Comparison of ENCODE assay signal across 9 cellular contexts in genomic region chr13:24727731-24728601, GRCh38. TPM values are rescaled to one million over a fixed set of nuclear protein-coding genes. Genes with fewer than 3 reads are reported as not detected.
DNase-seq lines count a peak whose midpoint lies in the region; ATAC-seq and TF ChIP-seq lines count a peak whose summit lies in the region.
"Had no signal": no experiment of that assay in that cellular context is flagged by ENCODE, and none has a peak within 500 bp of the region (broad histone marks: within the 10 kb centered on the region; RNA-seq: fewer than 3 reads in every experiment).

No MANE protein-coding gene starts in this region.

- H2AFZ ChIP-seq in trophoblast cell (ENCODE audit: insufficient read depth, low read length, poor library complexity): peak overlapping the region; percentile 33

- WGBS in trophoblast cell (ENCODE audit: extremely low coverage, insufficient coverage, insufficient read length): no CpG with 5 or more reads among the region's 24 CpGs

- H3K36me3 ChIP-seq in trophoblast cell (ENCODE audit: control insufficient read depth in 1 of 2, insufficient read depth in 2 of 2, low read length in 2 of 2): no peaks in the 10 kb centered on the region
- H3K36me3 ChIP-seq in uterus: no peaks in the 10 kb centered on the region

- H3K23ac ChIP-seq in trophoblast cell (ENCODE audit: low read length): no peak overlapping the region

- H2BK120ac ChIP-seq in trophoblast cell (ENCODE audit: insufficient read depth, low read length, poor library complexity): no peak overlapping the region

- H3K14ac ChIP-seq in trophoblast cell (ENCODE audit: low read length): no peak overlapping the region

- TF ChIP-seq CTCF in RWPE1 (conservative IDR thresholded peaks at IDR 0.05; ENCODE audit: low read depth) (peak; percentile 76), uterus (IDR thresholded peaks at IDR 0.05) (peak; percentile 15 to 30 (median 24))

- H3K4me3 ChIP-seq in trophoblast cell (ENCODE audit: low read depth, low read length) (no peak overlapping the region), uterus (no peak overlapping the region)

- H4K8ac ChIP-seq in trophoblast cell (ENCODE audit: low read depth, low read length): no peak overlapping the region

- no peak overlapping the region for H3K4ac ChIP-seq in trophoblast cell (ENCODE audit: low read depth, low read length)

- POLR2A ChIA-PET in RWPE1 (lab: Yijun Ruan, JAX; ENCODE audit: low non-redundant PET): no interaction called here

- no peaks in the 10 kb centered on the region for H3K79me2 ChIP-seq in trophoblast cell (ENCODE audit: control insufficient read depth, insufficient read depth, low read length, poor library complexity)

- H2BK5ac ChIP-seq in trophoblast cell (ENCODE audit: low read depth, low read length, poor library complexity): no peak overlapping the region

- H3K4me1 ChIP-seq in trophoblast cell (ENCODE audit: control insufficient read depth in 1 of 2, insufficient read depth in 2 of 2, low read length in 2 of 2) (no peaks in the 10 kb centered on the region), uterus (no peaks in the 10 kb centered on the region)

- H3K9me3 ChIP-seq in trophoblast cell (ENCODE audit: insufficient read depth, low read depth, low read length): peaks cover 2% of the 10 kb centered on the region
- no peaks in the 10 kb centered on the region for H3K9me3 ChIP-seq in uterus

- DNase-seq in G401 (ENCODE audit: low spot score): peak; percentile 35
- DNase-seq in Kasumi-1 (lab: John Stamatoyannopoulos, UW): peak; percentile 64 to 65
- peak; percentile 88 for DNase-seq in RWPE1 (ENCODE audit: low spot score)
- peak; percentile 52 for DNase-seq in activated effector memory CD4-positive, alpha-beta T cell treated with Interleukin-2 at 50 U/mL for 16 hours
- peak; percentile 69 for DNase-seq in foreskin melanocyte
- DNase-seq in trophoblast cell: peak; percentile 72 to 88
- DNase-seq in uterus: no peak

- intact Hi-C loops in uterus (cut with DNase I; ENCODE audit: low total_unique reads): no loop called here

- H3K4me2 ChIP-seq in trophoblast cell (ENCODE audit: low read length): no peak overlapping the region

- H4K91ac ChIP-seq in trophoblast cell (ENCODE audit: low read depth, low read length): no peak overlapping the region

- in situ Hi-C loops in G401 (cut with HindIII; ENCODE audit: low sequenced_read_pairs): no loop called here

- H3K27ac ChIP-seq in RWPE1: no peak overlapping the region
- H3K27ac ChIP-seq in trophoblast cell (ENCODE audit: low read depth, low read length): no peak overlapping the region
- no peak overlapping the region for H3K27ac ChIP-seq in uterus

- TF ChIP-seq POLR2A in uterus (IDR thresholded peaks at IDR 0.05): no peak

- CTCF ChIA-PET in RWPE1 (lab: Yijun Ruan, JAX): interaction anchor here (0.5 to 2.5 kb wide), 9 partner anchors 12 to 434 kb away, joined by 3 to 12 read pairs (median 5); no protein-coding TSS in a partner anchor

- no peak overlapping the region for H3K9ac ChIP-seq in trophoblast cell (ENCODE audit: low read length)

- H3K18ac ChIP-seq in trophoblast cell (ENCODE audit: low read length): no peak overlapping the region

- peak; percentile 69 for ATAC-seq in GM21825 (IDR thresholded peaks at IDR 0.05; ENCODE audit: unreplicated experiment)

- no peak overlapping the region for H2BK12ac ChIP-seq in trophoblast cell (ENCODE audit: low read length)

- H3K27me3 ChIP-seq in trophoblast cell (ENCODE audit: insufficient read depth, low read length) (no peaks in the 10 kb centered on the region), uterus (no peaks in the 10 kb centered on the region)

- no peak overlapping the region for H4K12ac ChIP-seq in trophoblast cell (ENCODE audit: low read depth, low read length)

- H3K79me1 ChIP-seq in trophoblast cell (ENCODE audit: low read length): no peaks in the 10 kb centered on the region

- H2AK5ac ChIP-seq in trophoblast cell (ENCODE audit: low read length): no peak overlapping the region

RNA-seq across cellular contexts. Expression of gene RNF17, which starts 36.0 kb away (rescaled TPM):
- not detected in 2 replicates for total RNA-seq in G401 (2014; rRNA removed; shearing (Covaris generic))
- polyA plus RNA-seq in trophoblast cell (2013): not detected in 2 replicates
- total RNA-seq in uterus: under 1 TPM in 2 of 4 donors, not detected in 2; 0.28 to 0.49 TPM
- total RNA-seq: mononuclear cell had no signal

RNA-seq across cellular contexts. Expression of gene ATP12A, which starts 47.8 kb away (rescaled TPM):
- not detected in 2 replicates for total RNA-seq in G401 (2014; rRNA removed; shearing (Covaris generic))
- 3.2 and 4.4 TPM in 2 replicates for polyA plus RNA-seq in trophoblast cell (2013)
- total RNA-seq in uterus: not detected
- total RNA-seq: mononuclear cell had no signal

Comparison
In these comparisons a context has a peak if more than half of its experiments do, and no peak if none do; other contexts are left out.
1. DNase-seq: peak in G401 (single experiment), Kasumi-1 (2 of 2), RWPE1 (single experiment), activated effector memory CD4-positive, alpha-beta T cell treated with Interleukin-2 at 50 U/mL for 16 hours (single experiment), foreskin melanocyte (single experiment) and trophoblast cell (2 of 2); none in uterus (0 of 2).